In the genomic region with DNA sequence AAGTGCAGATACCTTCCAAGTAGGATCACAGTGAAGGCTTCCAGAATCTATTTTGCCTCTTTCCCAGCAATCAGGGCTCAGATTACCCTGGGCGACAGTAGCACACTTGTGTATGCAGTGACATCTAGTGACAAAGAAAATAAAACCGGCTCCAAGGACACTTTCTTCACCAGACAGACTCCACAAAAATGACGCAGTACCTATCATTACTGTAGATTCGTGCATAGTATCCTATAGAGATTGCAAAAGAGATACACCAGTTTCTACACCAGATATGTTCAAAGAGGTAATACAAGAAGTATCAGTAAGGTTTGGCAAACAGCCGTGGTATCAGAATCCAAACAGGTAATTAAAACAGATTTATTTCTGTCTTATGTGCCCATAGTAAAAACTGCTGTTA, we compare ENCODE assay signal across 8 cellular contexts.
DNase-seq lines count a peak whose midpoint lies in the region; ATAC-seq and TF ChIP-seq lines count a peak whose summit lies in the region.

No MANE protein-coding gene starts in this region.

- TF ChIP-seq CTCF in DND-41 (IDR thresholded peaks at IDR 0.05; ENCODE audit: borderline replicate concordance, extremely low read depth, low read length, poor library complexity, severe bottlenecking), result peak; percentile 63
- peak; percentile 55 for TF ChIP-seq CTCF in WERI-Rb-1 (IDR thresholded peaks at IDR 0.05; ENCODE audit: low read depth, low read length)
- peak; percentile 51 to 86 (median 73) for TF ChIP-seq CTCF in heart right ventricle (IDR thresholded peaks at IDR 0.05)
- TF ChIP-seq CTCF in sigmoid colon (IDR thresholded peaks at IDR 0.05), result peak in 3 of 4 experiments; percentile 9 to 28 (median 15)

- TF ChIP-seq EP300 in sigmoid colon (IDR thresholded peaks at IDR 0.05), result no peak

- no peaks in the 10 kb centered on the region for H4K20me1 ChIP-seq in DND-41 (ENCODE audit: insufficient read depth, low read length)

- no peaks in the 10 kb centered on the region for H3K27me3 ChIP-seq in DND-41 (ENCODE audit: insufficient read depth, low read length, poor library complexity)
- no peaks in the 10 kb centered on the region for H3K27me3 ChIP-seq in WERI-Rb-1 (ENCODE audit: insufficient read depth, low read depth, severe bottlenecking)
- no peaks in the 10 kb centered on the region for H3K27me3 ChIP-seq in heart right ventricle
- peaks cover 0 to 3% (median 0%) of the 10 kb centered on the region in 3 donors for H3K27me3 ChIP-seq in sigmoid colon

- no peak overlapping the region for H3K4me2 ChIP-seq in DND-41 (ENCODE audit: insufficient read depth, low read length)

- H2AFZ ChIP-seq in DND-41 (ENCODE audit: low read depth, low read length), result no peak overlapping the region

- H3K4me3 ChIP-seq in DND-41 (ENCODE audit: low read depth in 1 of 2, low read length in 2 of 2) (no peak overlapping the region), WERI-Rb-1 (ENCODE audit: low read depth, low read length) (no peak overlapping the region), heart right ventricle (no peak overlapping the region), sigmoid colon (no peak overlapping the region)

- ATAC-seq in DND-41 (ENCODE audit: insufficient read depth, low read depth) (peak; percentile 44; the same call in 1 of the 3 replicates), HG02759 (IDR thresholded peaks at IDR 0.05; ENCODE audit: unreplicated experiment) (peak; percentile 73), heart right ventricle (peak; percentile 69 to 95 (median 92)), GM21619 (IDR thresholded peaks at IDR 0.05; ENCODE audit: unreplicated experiment) (no peak)

- no peaks in the 10 kb centered on the region for H3K9me3 ChIP-seq in DND-41 (ENCODE audit: insufficient read depth, low read length, severe bottlenecking)
- no peaks in the 10 kb centered on the region for H3K9me3 ChIP-seq in WERI-Rb-1 (ENCODE audit: severe bottlenecking)
- peaks cover 0 to 2% (median 0%) of the 10 kb centered on the region in 11 donors for H3K9me3 ChIP-seq in heart right ventricle
- no peaks in the 10 kb centered on the region for H3K9me3 ChIP-seq in sigmoid colon

- WGBS in heart right ventricle, 2 donors, result 9 to 13% methylated on average over 5 of the region's 5 CpGs
- whole genome bisulfite sequencing in sigmoid colon, 2 donors, result 3 to 13% methylated on average over 5 of the region's 5 CpGs

- H3K36me3 ChIP-seq in DND-41 (ENCODE audit: insufficient read depth, low read length) (no peaks in the 10 kb centered on the region), WERI-Rb-1 (no peaks in the 10 kb centered on the region), heart right ventricle (no peaks in the 10 kb centered on the region), sigmoid colon (no peaks in the 10 kb centered on the region)

- H3K79me2 ChIP-seq in DND-41 (ENCODE audit: insufficient read depth, low read length), result no peaks in the 10 kb centered on the region

- H3K27ac ChIP-seq in DND-41 (ENCODE audit: low read length), result no peak overlapping the region
- H3K27ac ChIP-seq in WERI-Rb-1, result no peak overlapping the region
- no peak overlapping the region for H3K27ac ChIP-seq in heart right ventricle
- H3K27ac ChIP-seq in sigmoid colon, result no peak overlapping the region

- intact Hi-C loops in heart right ventricle (cut with DNase I) (loop anchor here (1.0 to 10.0 kb wide), 15 partner anchors 67 to 809 kb away; a partner anchor contains a TSS), sigmoid colon (cut with DNase I) (loop anchor here (2.0 to 10.0 kb wide), 3 partner anchors 602 to 809 kb away; a partner anchor contains a TSS)

- TF ChIP-seq POLR2A in sigmoid colon (IDR thresholded peaks at IDR 0.05), result no peak

- no peaks in the 10 kb centered on the region for H3K4me1 ChIP-seq in DND-41 (ENCODE audit: insufficient read depth, low read length)
- peaks cover 0 to 9% (median 5%) of the 10 kb centered on the region in 9 donors for H3K4me1 ChIP-seq in heart right ventricle
- H3K4me1 ChIP-seq in sigmoid colon, result no peaks in the 10 kb centered on the region

- DNase-seq in DND-41, result peak; percentile 7
- DNase-seq in NCI-H2107 treated with DMSO at 0.1 percent for 48 hours (lab: John Stamatoyannopoulos, UW; ENCODE audit: unreplicated experiment), result peak; percentile 75
- peak; percentile 59 for DNase-seq in WERI-Rb-1
- peak in 1 of 2 donors; percentile 45 for DNase-seq in heart right ventricle
- no peak for DNase-seq in sigmoid colon
- DNase-seq in activated CD4-positive, alpha-beta T cell treated with anti-CD3 and anti-CD28 coated beads for 48 hours, result no peak

- no peak overlapping the region for H3K9ac ChIP-seq in DND-41 (ENCODE audit: low read depth, low read length)

Comparison
In these comparisons a context has a peak if more than half of its experiments do, and no peak if none do; other contexts are left out.
1. DNase-seq: peak in DND-41 (single experiment), NCI-H2107 treated with DMSO at 0.1 percent for 48 hours (single experiment) and WERI-Rb-1 (single experiment); none in sigmoid colon (single experiment) and activated CD4-positive, alpha-beta T cell treated with anti-CD3 and anti-CD28 coated beads for 48 hours (single experiment).
2. CTCF ChIP-seq: peak in every context shown above with its lines; median percentile 73 in heart right ventricle; 63 in DND-41; 55 in WERI-Rb-1; 15 in sigmoid colon.